Comparison of ENCODE assay signal across 18 cellular contexts in genomic region chr4:82906469-82906868, GRCh38. TPM values are rescaled to one million over a fixed set of nuclear protein-coding genes. Genes with fewer than 3 reads are reported as not detected.
DNase-seq lines count a peak whose midpoint lies in the region; ATAC-seq, FAIRE-seq and TF ChIP-seq lines count a peak whose summit lies in the region.
"Had no signal": no experiment of that assay in that cellular context is flagged by ENCODE, and none has a peak within 500 bp of the region (broad histone marks: within the 10 kb centered on the region; RNA-seq: fewer than 3 reads in every experiment).

No MANE protein-coding gene starts in this region.

- FAIRE-seq in GM19239 (lab: Jason Lieb, UNC): peak; percentile 91

- H3K4me3 ChIP-seq in GM12865 (ENCODE audit: low read depth, low read length): no peak overlapping the region
- H3K4me3 ChIP-seq: esophagus squamous epithelium, right atrium auricular region, thoracic aorta had no signal

- TF ChIP-seq CTCF in GM12865 (IDR thresholded peaks at IDR 0.05; ENCODE audit: insufficient read depth, low read depth, low read length, missing control alignments): no peak

- H3K4me1 Mint-ChIP-seq in activated naive CD4-positive, alpha-beta T cell treated with anti-CD3 and anti-CD28 coated beads, Interleukin-2, amount 10 ng/mL, durations not matched to agents 7 days and 5 days: peaks cover 30% of the 10 kb centered on the region

- H3K27me3 Mint-ChIP-seq in activated naive CD4-positive, alpha-beta T cell treated with anti-CD3 and anti-CD28 coated beads, Interleukin-2, amount 10 ng/mL, durations not matched to agents 7 days and 5 days: no peaks in the 10 kb centered on the region
- H3K27me3 Mint-ChIP-seq: activated B cell treated with CpG ODN at 0.5 μM for 24 hours had no signal

- no peak overlapping the region for H3K4me3 Mint-ChIP-seq in activated naive CD4-positive, alpha-beta T cell treated with anti-CD3 and anti-CD28 coated beads, Interleukin-2, amount 10 ng/mL, durations not matched to agents 7 days and 5 days
- H3K4me3 Mint-ChIP-seq: activated B cell treated with CpG ODN at 0.5 μM for 24 hours; activated CD8-positive, alpha-beta memory T cell treated with anti-CD3 and anti-CD28 coated beads, Interleukin-2, amount 10 ng/mL, durations not matched to agents 7 days and 5 days; CD8-positive, alpha-beta T cell; mesothelial cell of epicardium had no signal

- H3K27ac Mint-ChIP-seq in activated naive CD4-positive, alpha-beta T cell treated with anti-CD3 and anti-CD28 coated beads, Interleukin-2, amount 10 ng/mL, durations not matched to agents 7 days and 5 days: no peak overlapping the region
- H3K27ac Mint-ChIP-seq: activated B cell treated with CpG ODN at 0.5 μM for 24 hours; activated CD8-positive, alpha-beta memory T cell treated with anti-CD3 and anti-CD28 coated beads, Interleukin-2, amount 10 ng/mL, durations not matched to agents 7 days and 5 days; CD8-positive, alpha-beta T cell; mesothelial cell of epicardium had no signal

- peak; percentile 54 for DNase-seq in GM12865 (ENCODE audit: low read depth)
- no peak for DNase-seq in GM19239 (ENCODE audit: insufficient read length, low spot score)
- DNase-seq in left cardiac atrium: no peak
- no peak for DNase-seq in activated naive CD4-positive, alpha-beta T cell treated with anti-CD3 and anti-CD28 coated beads, Interleukin-2, amount 10 ng/mL, durations not matched to agents 7 days and 5 days
- DNase-seq in occipital lobe (lab: John Stamatoyannopoulos, UW): no peak
- DNase-seq in D341Med (ENCODE audit: low spot score): no peak
- DNase-seq: activated B cell treated with CpG ODN at 0.5 μM for 24 hours; activated CD8-positive, alpha-beta memory T cell treated with anti-CD3 and anti-CD28 coated beads, Interleukin-2, amount 10 ng/mL, durations not matched to agents 7 days and 5 days; CD8-positive, alpha-beta T cell; esophagus squamous epithelium; MM.1S; NCI-H82; T-helper 1 cell had no signal

- H3K9me3 Mint-ChIP-seq in activated naive CD4-positive, alpha-beta T cell treated with anti-CD3 and anti-CD28 coated beads, Interleukin-2, amount 10 ng/mL, durations not matched to agents 7 days and 5 days: no peaks in the 10 kb centered on the region
- H3K9me3 Mint-ChIP-seq: activated B cell treated with CpG ODN at 0.5 μM for 24 hours; CD8-positive, alpha-beta T cell; mesothelial cell of epicardium had no signal

- H3K36me3 Mint-ChIP-seq in activated naive CD4-positive, alpha-beta T cell treated with anti-CD3 and anti-CD28 coated beads, Interleukin-2, amount 10 ng/mL, durations not matched to agents 7 days and 5 days: peaks cover 10% of the 10 kb centered on the region

- intact Hi-C loops in left cardiac atrium (cut with DNase I): loop anchor here in 1 of 2 donors (10.0 kb wide), 1 partner anchor 108 kb away; the partner anchor contains the start of gene LIN54

- CTCF ChIA-PET in activated naive CD4-positive, alpha-beta T cell treated with anti-CD3 and anti-CD28 coated beads, Interleukin-2, amount 10 ng/mL, durations not matched to agents 7 days and 5 days (lab: Charles Lee): no interaction called here

- ATAC-seq in HG02623 (IDR thresholded peaks at IDR 0.05; ENCODE audit: unreplicated experiment) (peak; percentile 35), HG03378 (IDR thresholded peaks at IDR 0.05; ENCODE audit: unreplicated experiment) (peak; percentile 43), left cardiac atrium (no peak)
- ATAC-seq: activated CD8-positive, alpha-beta memory T cell treated with anti-CD3 and anti-CD28 coated beads, Interleukin-2, amount 10 ng/mL, durations not matched to agents 7 days and 5 days; CD8-positive, alpha-beta T cell had no signal

RNA-seq across cellular contexts. Expression of gene THAP9, which starts 5.9 kb away (rescaled TPM):
- total RNA-seq in left cardiac atrium (1 to 10 TPM; 2.9 to 3.7 TPM), occipital lobe (21.4 TPM)

RNA-seq across cellular contexts. Expression of gene SEC31A, which starts 15.5 kb away (rescaled TPM):
- total RNA-seq in left cardiac atrium (100 to 1,000 TPM; 115 to 148 TPM), occipital lobe (145 TPM)

Comparison
In these comparisons a context has a peak if more than half of its experiments do, and no peak if none do; other contexts are left out.
1. ATAC-seq: peak in HG02623 (single experiment) and HG03378 (single experiment); none in left cardiac atrium (0 of 2).